Comparison of ENCODE assay signal across 18 cellular contexts in the genomic region with DNA sequence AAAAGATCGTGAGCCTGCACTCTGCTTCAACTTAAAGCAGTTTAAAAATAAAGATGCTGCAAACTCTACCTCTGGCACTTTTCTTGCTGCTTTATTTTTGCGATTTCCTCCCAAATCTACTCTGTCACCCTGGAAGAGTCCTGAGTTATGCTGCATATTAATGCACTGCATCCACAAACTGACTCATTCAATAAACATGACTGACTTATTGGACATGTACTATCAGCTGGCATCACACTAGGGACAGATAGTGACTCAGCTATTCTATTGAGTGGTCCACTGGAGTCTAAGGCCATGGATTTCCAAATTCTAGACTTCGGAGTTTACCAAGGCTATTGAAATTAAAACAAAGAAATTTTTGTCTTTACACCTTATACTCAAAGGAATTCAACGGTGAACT.
DNase-seq lines count a peak whose midpoint lies in the region; ATAC-seq and TF ChIP-seq lines count a peak whose summit lies in the region.
"Had no signal": no experiment of that assay in that cellular context is flagged by ENCODE, and none has a peak within 500 bp of the region (broad histone marks: within the 10 kb centered on the region; RNA-seq: fewer than 3 reads in every experiment).

No MANE protein-coding gene starts in this region.

- no peaks in the 10 kb centered on the region for H3K27me3 ChIP-seq in IMR-90 (ENCODE audit: control insufficient read depth, insufficient read depth, low read length)
- H3K27me3 ChIP-seq in osteoblast (ENCODE audit: insufficient read depth, low read length), result no peaks in the 10 kb centered on the region
- H3K27me3 ChIP-seq in gastrocnemius medialis, result no peaks in the 10 kb centered on the region
- H3K27me3 ChIP-seq in upper lobe of right lung, result no peaks in the 10 kb centered on the region
- H3K27me3 ChIP-seq: BE2C, neutrophil had no signal

- WGBS in IMR-90 (ENCODE audit: extremely low coverage in 2 of 2, insufficient read length in 1 of 2), 2 experiments, result 60% methylated on average over 2 of the region's 4 CpGs; no CpG with 5 or more reads in 1 of the 2 experiments

- no peak overlapping the region for H2BK15ac ChIP-seq in IMR-90 (ENCODE audit: low read depth, low read length)

- BruUV-seq in IMR-90 (replicated peaks; lab: Mats Ljungman, UMichigan), result no TSS peak

- H2AFZ ChIP-seq in IMR-90 (replicated peaks; ENCODE audit: low read length, poor library complexity) (no peak overlapping the region), osteoblast (ENCODE audit: low read length) (no peak overlapping the region)

- H3K4me1 ChIP-seq in IMR-90 (ENCODE audit: control insufficient read depth, insufficient read depth, low read length) (no peaks in the 10 kb centered on the region), osteoblast (ENCODE audit: insufficient read depth, low read length) (peaks cover 6% of the 10 kb centered on the region), gastrocnemius medialis (no peaks in the 10 kb centered on the region), upper lobe of right lung (no peaks in the 10 kb centered on the region)

- H3K4ac ChIP-seq in IMR-90 (ENCODE audit: low read depth, low read length), result no peak overlapping the region

- no peak for TF ChIP-seq RAD21 in IMR-90 (IDR thresholded peaks at IDR 0.05; ENCODE audit: low read length)

- POLR2A ChIA-PET in IMR-90 (lab: Charles Lee; ENCODE audit: unreplicated experiment), result no interaction called here

- no peak overlapping the region for H2AK9ac ChIP-seq in IMR-90 (replicated peaks; ENCODE audit: low read depth, low read length, poor library complexity)

- H3K36me3 ChIP-seq in IMR-90 (ENCODE audit: control insufficient read depth, insufficient read depth, low read length), result no peaks in the 10 kb centered on the region
- H3K36me3 ChIP-seq in osteoblast (ENCODE audit: insufficient read depth, low read length), result no peaks in the 10 kb centered on the region
- no peaks in the 10 kb centered on the region for H3K36me3 ChIP-seq in gastrocnemius medialis
- no peaks in the 10 kb centered on the region for H3K36me3 ChIP-seq in upper lobe of right lung
- H3K36me3 ChIP-seq: BE2C, neutrophil had no signal

- no peak overlapping the region for H3K56ac ChIP-seq in IMR-90 (ENCODE audit: extremely low read depth, insufficient read depth, low read length)

- no peak overlapping the region for H2BK120ac ChIP-seq in IMR-90 (ENCODE audit: low read depth, low read length)

- H3K9me3 ChIP-seq in IMR-90 (ENCODE audit: control insufficient read depth, insufficient read depth, low read length) (peaks cover 6% of the 10 kb centered on the region; the same call in 1 of the 2 replicates), osteoblast (ENCODE audit: low read depth, low read length) (no peaks in the 10 kb centered on the region), gastrocnemius medialis (no peaks in the 10 kb centered on the region), upper lobe of right lung (no peaks in the 10 kb centered on the region)
- H3K9me3 ChIP-seq: BE2C, neutrophil had no signal

- no peak overlapping the region for H3K4me3 ChIP-seq in IMR-90 (ENCODE audit: insufficient read depth, low read depth, low read length)
- H3K4me3 ChIP-seq in choroid plexus epithelial cell (ENCODE audit: low read depth, low read length), result no peak overlapping the region
- no peak overlapping the region for H3K4me3 ChIP-seq in osteoblast (ENCODE audit: insufficient read depth, low read length)
- no peak overlapping the region for H3K4me3 ChIP-seq in gastrocnemius medialis
- H3K4me3 ChIP-seq in upper lobe of right lung, result no peak overlapping the region

- DNase-seq in DMS53 treated with DMSO at 0.1 percent for 48 hours (lab: John Stamatoyannopoulos, UW; ENCODE audit: unreplicated experiment) (peak; percentile 33), IMR-90 (no peak), choroid plexus epithelial cell (ENCODE audit: low read depth) (peak; percentile 35), osteoblast (ENCODE audit: insufficient read length, low spot score, missing footprints) (peak; percentile 22), gastrocnemius medialis (no peak), NCI-H2196 treated with DMSO at 0.1 percent for 48 hours (lab: John Stamatoyannopoulos, UW; ENCODE audit: unreplicated experiment) (no peak), upper lobe of right lung (no peak)
- DNase-seq: activated CD4-positive, alpha-beta T cell treated with anti-CD3 and anti-CD28 coated beads, Interleukin-2, amount 10 ng/mL, durations not matched to agents 24 days and 14 days; activated CD8-positive, alpha-beta memory T cell treated with anti-CD3 and anti-CD28 coated beads, Interleukin-2, amount 50 U/mL, for 48 hours; activated naive CD4-positive, alpha-beta T cell treated with Interleukin-2 at 50 U/mL for 16 hours; BE2C; hippocampal formation; NCI-H2107; NCI-H774; retina; stimulated activated CD4-positive, alpha-beta T cell treated with anti-CD3 and anti-CD28 coated beads, Interleukin-2, amount 100 ng/mL, for 24 hours had no signal

- H4K20me1 ChIP-seq in IMR-90 (ENCODE audit: insufficient read depth, low read length) (no peaks in the 10 kb centered on the region), osteoblast (ENCODE audit: insufficient read depth, low read length) (no peaks in the 10 kb centered on the region)

- H4K8ac ChIP-seq in IMR-90 (ENCODE audit: low read depth in 2 of 2, low read length in 2 of 2), result no peak overlapping the region

- TF ChIP-seq CTCF in IMR-90 (conservative IDR thresholded peaks at IDR 0.05; ENCODE audit: low read depth, low read length), result no peak
- no peak for TF ChIP-seq CTCF in choroid plexus epithelial cell (conservative IDR thresholded peaks at IDR 0.05; ENCODE audit: low read depth, low read length)
- no peak for TF ChIP-seq CTCF in osteoblast (IDR thresholded peaks at IDR 0.05; ENCODE audit: extremely low read depth, low read depth, low read length)
- TF ChIP-seq CTCF in gastrocnemius medialis (IDR thresholded peaks at IDR 0.05 in 4 of 5, conservative IDR thresholded peaks at IDR 0.05 in 1 of 5), result no peak
- TF ChIP-seq CTCF in upper lobe of right lung (IDR thresholded peaks at IDR 0.05), result no peak

- no peak overlapping the region for H2BK5ac ChIP-seq in IMR-90 (ENCODE audit: low read depth, low read length, poor library complexity, severe bottlenecking)

- intact Hi-C loops in IMR-90 (cut with micrococcal nuclease) (loop anchor here (10.0 kb wide), 1 partner anchor 416 kb away; no protein-coding TSS in a partner anchor), gastrocnemius medialis (cut with DNase I; ENCODE audit: low total_unique reads) (loop anchor here (10.0 kb wide), 1 partner anchor 276 kb away; no protein-coding TSS in a partner anchor), upper lobe of right lung (cut with DNase I) (no loop called here)

- no peak overlapping the region for H3K18ac ChIP-seq in IMR-90 (ENCODE audit: low read depth, low read length)

- ATAC-seq in IMR-90 (ENCODE audit: low read depth), result no peak
- no peak for ATAC-seq in gastrocnemius medialis
- no peak for ATAC-seq in upper lobe of right lung
- ATAC-seq: Panc1 had no signal

- no peak overlapping the region for H4K5ac ChIP-seq in IMR-90 (ENCODE audit: low read depth, low read length)

- H3K9ac ChIP-seq in IMR-90 (ENCODE audit: low read depth, low read length), result no peak overlapping the region

- CTCF ChIA-PET in IMR-90 (lab: Yijun Ruan, JAX), result interaction anchor here (0.9 kb wide), 1 partner anchor 42 kb away, joined by 3 read pairs; no protein-coding TSS in a partner anchor

- in situ Hi-C loops in IMR-90 (cut with MboI; ENCODE audit: low sequenced_read_pairs), result no loop called here
- in situ Hi-C loops in gastrocnemius medialis (cut with MboI; ENCODE audit: low sequenced_read_pairs in 4 of 4), result no loop called here

- no peak overlapping the region for H4K91ac ChIP-seq in IMR-90 (ENCODE audit: insufficient read depth, low read depth, low read length)

- H3K4me2 ChIP-seq in IMR-90 (ENCODE audit: low read depth, low read length) (no peak overlapping the region), osteoblast (ENCODE audit: insufficient read depth, low read length) (no peak overlapping the region)

- dilution Hi-C loops in IMR-90 (cut with HindIII; ENCODE audit: low sequenced_read_pairs, unreplicated experiment), result no loop called here

- H3K27ac ChIP-seq in IMR-90 (ENCODE audit: insufficient read depth, low read length) (no peak overlapping the region), osteoblast (ENCODE audit: low read depth, low read length) (no peak overlapping the region), gastrocnemius medialis (no peak overlapping the region), upper lobe of right lung (no peak overlapping the region)
- H3K27ac ChIP-seq: neutrophil had no signal

- TF ChIP-seq POLR2A in IMR-90 (IDR thresholded peaks at IDR 0.05; ENCODE audit: low read depth, low read length), result no peak
- no peak for TF ChIP-seq POLR2A in gastrocnemius medialis (IDR thresholded peaks at IDR 0.05)

- no peaks in the 10 kb centered on the region for H3K79me1 ChIP-seq in IMR-90 (ENCODE audit: low read depth in 1 of 2, low read length in 2 of 2)

- no peak overlapping the region for H2BK20ac ChIP-seq in IMR-90 (ENCODE audit: low read depth, low read length)

- H3K23ac ChIP-seq in IMR-90 (ENCODE audit: low read depth, low read length), result no peak overlapping the region

- H2AK5ac ChIP-seq in IMR-90 (ENCODE audit: low read depth, low read length), result no peak overlapping the region

- no peaks in the 10 kb centered on the region for H3K9me1 ChIP-seq in IMR-90 (ENCODE audit: insufficient read depth, low read length)

- no peak overlapping the region for H3K14ac ChIP-seq in IMR-90 (replicated peaks; ENCODE audit: low read depth, low read length)

- H3K79me2 ChIP-seq in osteoblast (ENCODE audit: insufficient read depth, low read length), result no peaks in the 10 kb centered on the region

TF ChIP-seq in IMR-90, 13 proteins besides CTCF, POLR2A, EP300 and RAD21:
- TF ChIP-seq RCOR1 (IDR thresholded peaks at IDR 0.05; ENCODE audit: insufficient replicate concordance, low read length) (no peak), NFE2L2 (IDR thresholded peaks at IDR 0.05; ENCODE audit: low read depth, low read length) (peak; percentile 17; the same call in 1 of the 2 replicates)
TF ChIP-seq in IMR-90: peak in this region for 1.

Comparison
In these comparisons a context has a peak if more than half of its experiments do, and no peak if none do; other contexts are left out.
1. DNase-seq: peak in DMS53 treated with DMSO at 0.1 percent for 48 hours (single experiment), choroid plexus epithelial cell (single experiment) and osteoblast (single experiment); none in IMR-90 (single experiment), gastrocnemius medialis (0 of 2), NCI-H2196 treated with DMSO at 0.1 percent for 48 hours (single experiment) and upper lobe of right lung (single experiment).